In genomic region chr15:34514251-34514760, GRCh38 we compare ENCODE assay signal across 8 cellular contexts.
DNase-seq lines count a peak whose midpoint lies in the region; ATAC-seq and TF ChIP-seq lines count a peak whose summit lies in the region.

No MANE protein-coding gene starts in this region.

- no peaks in the 10 kb centered on the region for H3K9me3 ChIP-seq in SJCRH30 (replicated peaks)
- H3K9me3 ChIP-seq in duodenal mucosa (ENCODE audit: control insufficient read depth in 1 of 2, low read length in 2 of 2), result no peaks in the 10 kb centered on the region
- no peaks in the 10 kb centered on the region for H3K9me3 ChIP-seq in thymus (ENCODE audit: control insufficient read depth)

- H3K27me3 Mint-ChIP-seq in GM23338 (ENCODE audit: insufficient read depth, low read depth, poor library complexity), result peaks cover 40% of the 10 kb centered on the region

- no peaks in the 10 kb centered on the region for H4K20me1 ChIP-seq in GM23338 (replicated peaks; ENCODE audit: insufficient read depth)

- H3K36me3 Mint-ChIP-seq in GM23338 (ENCODE audit: low read depth), result no peaks in the 10 kb centered on the region

- WGBS in thymus, result under 1% methylated on average over 38 of the region's 42 CpGs

- ATAC-seq in GM23338, result peak; percentile 85
- ATAC-seq in GM18870 (IDR thresholded peaks at IDR 0.05; ENCODE audit: unreplicated experiment), result no peak

- H3K4me1 Mint-ChIP-seq in GM23338, result peaks cover 8% of the 10 kb centered on the region

- no peaks in the 10 kb centered on the region for H3K79me2 ChIP-seq in GM23338 (replicated peaks; ENCODE audit: insufficient read depth)

- H3K27ac ChIP-seq in GM23338 (ENCODE audit: low read depth), result no peak overlapping the region
- peak overlapping the region; percentile 49 for H3K27ac ChIP-seq in SJCRH30
- no peak overlapping the region for H3K27ac ChIP-seq in duodenal mucosa (ENCODE audit: low read depth, low read length)
- no peak overlapping the region for H3K27ac ChIP-seq in thymus (ENCODE audit: low read depth)

- H3K27me3 ChIP-seq in GM23338 (ENCODE audit: insufficient read depth) (peaks cover 72% of the 10 kb centered on the region), SJCRH30 (no peaks in the 10 kb centered on the region), duodenal mucosa (ENCODE audit: control insufficient read depth in 1 of 2, insufficient read depth in 2 of 2, low read length in 2 of 2) (peaks cover 9 to 22% of the 10 kb centered on the region in 2 donors), thymus (ENCODE audit: control insufficient read depth, insufficient read depth) (no peaks in the 10 kb centered on the region)

- H2AFZ ChIP-seq in GM23338, result peak overlapping the region; percentile 99

- 0 out of 4 replicates have a peak, but pooled peaks of 1 of the 2 experiments have one; percentile 4 for TF ChIP-seq CTCF in GM23338 (conservative IDR thresholded peaks at IDR 0.05; ENCODE audit: low read depth in 2 of 2)

- H3K36me3 ChIP-seq in GM23338 (ENCODE audit: insufficient read depth), result no peaks in the 10 kb centered on the region
- H3K36me3 ChIP-seq in SJCRH30, result no peaks in the 10 kb centered on the region
- H3K36me3 ChIP-seq in duodenal mucosa (ENCODE audit: control insufficient read depth in 1 of 2, insufficient read depth in 2 of 2, low read length in 2 of 2), result no peaks in the 10 kb centered on the region
- no peaks in the 10 kb centered on the region for H3K36me3 ChIP-seq in thymus (ENCODE audit: control insufficient read depth, insufficient read depth)

- no peaks in the 10 kb centered on the region for H3K9me3 Mint-ChIP-seq in GM23338

- peak overlapping the region; percentile 90 for H3K4me2 ChIP-seq in GM23338

- DNase-seq in GM03348 (ENCODE audit: low spot score), result peak; percentile 74
- peak; percentile 65 for DNase-seq in GM23338 (ENCODE audit: low spot score)
- peak; percentile 72 to 74 for DNase-seq in SJCRH30
- peak; percentile 49 for DNase-seq in medulla oblongata (ENCODE audit: extremely low spot score)
- DNase-seq in NCI-H82 treated with DMSO at 0.1 percent for 48 hours (lab: John Stamatoyannopoulos, UW; ENCODE audit: unreplicated experiment), result no peak

- peaks cover 6% of the 10 kb centered on the region; the same call in 1 of the 2 replicates for H3K4me1 ChIP-seq in GM23338 (ENCODE audit: insufficient read depth)
- H3K4me1 ChIP-seq in SJCRH30, result no peaks in the 10 kb centered on the region
- H3K4me1 ChIP-seq in duodenal mucosa (ENCODE audit: control insufficient read depth in 1 of 2, insufficient read depth in 2 of 2, low read length in 2 of 2), result no peaks in the 10 kb centered on the region
- H3K4me1 ChIP-seq in thymus (ENCODE audit: control insufficient read depth, insufficient read depth, low read length), result no peaks in the 10 kb centered on the region

- peak overlapping the region; percentile 72 for H3K4me3 Mint-ChIP-seq in GM23338

- peak overlapping the region in 1 of 2 donors; percentile 10 for H3K9ac ChIP-seq in duodenal mucosa (ENCODE audit: low read depth in 1 of 2, low read length in 2 of 2)

- no peaks in the 10 kb centered on the region for H3F3A ChIP-seq in GM23338 (replicated peaks; ENCODE audit: low read depth)

- H3K4me3 ChIP-seq in GM23338 (peak overlapping the region; percentile 82), SJCRH30 (peak overlapping the region; percentile 73), duodenal mucosa (ENCODE audit: low read depth in 1 of 2, low read length in 2 of 2) (peak overlapping the region; percentile 56 to 68), thymus (ENCODE audit: low read length) (peak overlapping the region; percentile 41)

- H3K27ac Mint-ChIP-seq in GM23338, result no peak overlapping the region

- H3K9me2 ChIP-seq in GM23338 (ENCODE audit: insufficient read depth), result no peaks in the 10 kb centered on the region

TF ChIP-seq in GM23338, 12 proteins besides CTCF, POLR2A, EP300 and RAD21 (continues in another document):
- TF ChIP-seq JUNB (IDR thresholded peaks at IDR 0.05; ENCODE audit: unreplicated experiment) (no peak), EZH2phosphoT487 (IDR thresholded peaks at IDR 0.05; ENCODE audit: unreplicated experiment) (no peak), ZNF331 (CRISPR knock-in tag; IDR thresholded peaks at IDR 0.05; ENCODE audit: low read depth) (no peak), NANOG (IDR thresholded peaks at IDR 0.05; ENCODE audit: borderline replicate concordance) (no peak), STAT1 (IDR thresholded peaks at IDR 0.05; ENCODE audit: unreplicated experiment) (no peak), ZNF114 (CRISPR knock-in tag; IDR thresholded peaks at IDR 0.05) (no peak), ZNF462 (CRISPR knock-in tag; IDR thresholded peaks at IDR 0.05) (no peak), POLR2AphosphoS5 (IDR thresholded peaks at IDR 0.05; ENCODE audit: low read depth) (no peak), ETS1 (IDR thresholded peaks at IDR 0.05) (no peak), EZH2 (IDR thresholded peaks at IDR 0.05; ENCODE audit: low read depth, unreplicated experiment) (no peak)
